In genomic region chr3:72273615-72274014, GRCh38 we compare ENCODE assay signal across 12 cellular contexts.
DNase-seq lines count a peak whose midpoint lies in the region; TF ChIP-seq lines count a peak whose summit lies in the region.
"Had no signal": no experiment of that assay in that cellular context is flagged by ENCODE, and none has a peak within 500 bp of the region (broad histone marks: within the 10 kb centered on the region; RNA-seq: fewer than 3 reads in every experiment).

No MANE protein-coding gene starts in this region.

- peak overlapping the region; percentile 13 for H4K91ac ChIP-seq in trophoblast cell (ENCODE audit: low read depth, low read length)

- TF ChIP-seq CTCF in CD14-positive monocyte (IDR thresholded peaks at IDR 0.05), result no peak
- TF ChIP-seq CTCF in RWPE1 (conservative IDR thresholded peaks at IDR 0.05; ENCODE audit: low read depth), result no peak
- TF ChIP-seq CTCF in fibroblast of mammary gland (conservative IDR thresholded peaks at IDR 0.05; ENCODE audit: control insufficient read depth, insufficient read depth, low read depth, low read length), result no peak

- H3K27ac ChIP-seq in RWPE1 (peak overlapping the region; percentile 34; the same call in 1 of the 2 replicates), trophoblast cell (ENCODE audit: low read depth, low read length) (peak overlapping the region; percentile 94)

- H3K18ac ChIP-seq in trophoblast cell (ENCODE audit: low read length), result no peak overlapping the region

- intact Hi-C loops in CD14-positive monocyte (cut with micrococcal nuclease) (loop anchor here (5.0 to 10.0 kb wide), 4 partner anchors 64 to 299 kb away; no protein-coding TSS in a partner anchor), cardiac septum (cut with DNase I) (loop anchor here (5.0 to 10.0 kb wide), 4 partner anchors 44 to 541 kb away; partner anchors contain the start of gene RYBP)

- H4K12ac ChIP-seq in trophoblast cell (ENCODE audit: low read depth, low read length), result no peak overlapping the region

- WGBS in trophoblast cell (ENCODE audit: extremely low coverage, insufficient coverage, insufficient read length), result no CpG with 5 or more reads among the region's 6 CpGs

- H3K9me3 Mint-ChIP-seq in CD14-positive monocyte, result peaks cover 0 to 3% (median 0%) of the 10 kb centered on the region in 7 donors

- H2AK5ac ChIP-seq in trophoblast cell (ENCODE audit: low read length), result no peak overlapping the region

- POLR2A ChIA-PET in RWPE1 (lab: Yijun Ruan, JAX; ENCODE audit: low non-redundant PET), result no interaction called here

- peak overlapping the region; percentile 73 to 98 (median 93) for H3K27ac Mint-ChIP-seq in CD14-positive monocyte

- no peak overlapping the region for H3K14ac ChIP-seq in trophoblast cell (ENCODE audit: low read length)

- peaks cover 69% of the 10 kb centered on the region for H3K4me1 Mint-ChIP-seq in CD14-positive monocyte

- peak overlapping the region; percentile 47 for H3K4me2 ChIP-seq in trophoblast cell (ENCODE audit: low read length)

- peaks cover 12% of the 10 kb centered on the region for H3K79me1 ChIP-seq in trophoblast cell (ENCODE audit: low read length)

- H2AFZ ChIP-seq in trophoblast cell (ENCODE audit: insufficient read depth, low read length, poor library complexity), result no peak overlapping the region

- no peak overlapping the region for H2BK5ac ChIP-seq in trophoblast cell (ENCODE audit: low read depth, low read length, poor library complexity)

- H2BK120ac ChIP-seq in trophoblast cell (ENCODE audit: insufficient read depth, low read length, poor library complexity), result peak overlapping the region; percentile 71

- CTCF ChIA-PET in RWPE1 (lab: Yijun Ruan, JAX), result no interaction called here

- H3K36me3 Mint-ChIP-seq in CD14-positive monocyte, result peaks cover 0 to 2% of the 10 kb centered on the region in 2 donors

- H4K8ac ChIP-seq in trophoblast cell (ENCODE audit: low read depth, low read length), result no peak overlapping the region

- H3K4me1 ChIP-seq in trophoblast cell (ENCODE audit: control insufficient read depth in 1 of 2, insufficient read depth in 2 of 2, low read length in 2 of 2), result peaks cover 27 to 34% of the 10 kb centered on the region in 2 experiments

- peaks cover 2% of the 10 kb centered on the region for H3K79me2 ChIP-seq in trophoblast cell (ENCODE audit: control insufficient read depth, insufficient read depth, low read length, poor library complexity)

- H3K9me3 ChIP-seq in trophoblast cell (ENCODE audit: insufficient read depth, low read depth, low read length), result no peaks in the 10 kb centered on the region

- no peak overlapping the region for H3K4ac ChIP-seq in trophoblast cell (ENCODE audit: low read depth, low read length)

- H3K23ac ChIP-seq in trophoblast cell (ENCODE audit: low read length), result no peak overlapping the region

- no peaks in the 10 kb centered on the region for H3K27me3 ChIP-seq in trophoblast cell (ENCODE audit: insufficient read depth, low read length)

- no peak overlapping the region for H3K9ac ChIP-seq in trophoblast cell (ENCODE audit: low read length)

- no peak for DNase-seq in CD14-positive monocyte (ENCODE audit: low spot score)
- DNase-seq in RWPE1 (ENCODE audit: low spot score), result no peak
- DNase-seq in fibroblast of mammary gland (ENCODE audit: low read depth), result peak; percentile 61
- DNase-seq in trophoblast cell, result peak; percentile 39 to 48
- DNase-seq in NOMO-1 treated with DMSO at 0.1 percent for 48 hours (lab: John Stamatoyannopoulos, UW; ENCODE audit: unreplicated experiment), result no peak
- DNase-seq in HK-2 (ENCODE audit: unreplicated experiment), result no peak
- no peak for DNase-seq in mucosa of gallbladder (ENCODE audit: low spot score)
- no peak for DNase-seq in cardiac septum (ENCODE audit: low spot score)
- DNase-seq: activated CD4-positive, alpha-beta T cell treated with anti-CD3 and anti-CD28 coated beads, Interleukin-2, amount 50 U/mL, for 48 hours; foreskin melanocyte; NCI-H2107; SIG-M5 had no signal

- H3K4me3 Mint-ChIP-seq in CD14-positive monocyte, result peak overlapping the region; percentile 12 to 30

- H3K27me3 Mint-ChIP-seq in CD14-positive monocyte (ENCODE audit: low read depth in 3 of 3), result peaks cover 5 to 6% (median 6%) of the 10 kb centered on the region in 3 donors

- no peaks in the 10 kb centered on the region for H3K36me3 ChIP-seq in trophoblast cell (ENCODE audit: control insufficient read depth in 1 of 2, insufficient read depth in 2 of 2, low read length in 2 of 2)

- H3K4me3 ChIP-seq in fibroblast of mammary gland (ENCODE audit: control insufficient read depth, low read depth, low read length) (no peak overlapping the region), trophoblast cell (ENCODE audit: low read depth, low read length) (no peak overlapping the region)

- H2BK12ac ChIP-seq in trophoblast cell (ENCODE audit: low read length), result peak overlapping the region; percentile 83

Comparison
In these comparisons a context has a peak if more than half of its experiments do, and no peak if none do; other contexts are left out.
1. DNase-seq: peak in fibroblast of mammary gland (single experiment) and trophoblast cell (2 of 2); none in CD14-positive monocyte (single experiment), RWPE1 (single experiment), NOMO-1 treated with DMSO at 0.1 percent for 48 hours (single experiment), HK-2 (single experiment), mucosa of gallbladder (single experiment) and cardiac septum (single experiment).